Comparison of ENCODE assay signal across 15 cellular contexts in the genomic region with DNA sequence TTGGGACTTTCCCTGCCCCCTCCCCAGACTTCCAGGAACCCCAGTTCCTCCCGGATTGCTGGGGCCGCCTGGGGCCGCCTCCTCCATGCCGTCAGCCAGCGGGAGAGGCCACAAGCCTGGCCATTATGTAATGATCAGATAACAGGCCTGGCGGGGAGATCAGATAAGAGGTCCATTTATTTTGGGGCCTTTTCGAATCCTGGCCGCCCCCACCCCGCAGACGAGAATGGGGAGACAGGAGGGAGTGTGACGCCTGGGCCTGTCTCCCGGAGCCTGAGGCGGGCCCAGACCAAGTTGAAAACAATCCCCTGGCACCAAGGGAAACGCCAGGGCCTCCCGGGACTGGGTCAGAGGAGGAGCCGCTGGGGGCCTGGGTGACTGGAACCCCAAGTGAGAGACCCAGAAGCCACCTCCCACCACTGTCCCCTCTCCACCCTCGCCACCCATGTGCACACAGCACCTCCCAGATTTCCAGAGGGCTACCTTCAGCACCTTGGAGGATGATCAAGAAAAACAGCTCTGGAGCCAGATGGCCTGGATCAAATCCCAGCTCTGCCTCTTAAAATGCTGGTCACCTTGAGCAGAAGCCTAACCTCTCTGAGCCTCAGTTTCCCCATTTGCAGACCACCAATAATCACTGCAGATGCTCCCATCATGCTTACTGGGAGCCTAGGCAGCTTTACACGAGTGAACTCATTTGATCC. TPM values are rescaled to one million over a fixed set of nuclear protein-coding genes. Genes with fewer than 3 reads are reported as not detected.
DNase-seq lines count a peak whose midpoint lies in the region; ATAC-seq and TF ChIP-seq lines count a peak whose summit lies in the region.
"Had no signal": no experiment of that assay in that cellular context is flagged by ENCODE, and none has a peak within 500 bp of the region (broad histone marks: within the 10 kb centered on the region; RNA-seq: fewer than 3 reads in every experiment).

No MANE protein-coding gene starts in this region.

- TF ChIP-seq CTCF in HFFc6 (IDR thresholded peaks at IDR 0.05) (no peak), esophagus muscularis mucosa (IDR thresholded peaks at IDR 0.05) (no peak), lung (IDR thresholded peaks at IDR 0.05; ENCODE audit: control extremely low read depth, extremely low read depth) (no peak), spleen (IDR thresholded peaks at IDR 0.05 in 8 of 11, conservative IDR thresholded peaks at IDR 0.05 in 3 of 11) (peak in 1 of 11 experiments; percentile 7)

- intact Hi-C loops in esophagus muscularis mucosa (cut with DNase I) (no loop called here), spleen (cut with DNase I; ENCODE audit: low total_unique reads) (no loop called here)

- peak overlapping the region; percentile 54 to 75 (median 67) for H3K27ac ChIP-seq in esophagus muscularis mucosa (replicated peaks in 1 of 4)
- H3K27ac ChIP-seq in lung (ENCODE audit: low read depth in 1 of 2, low read length in 1 of 2): peak overlapping the region; percentile 76 to 85
- H3K27ac ChIP-seq in spleen: peak overlapping the region in 7 of 8 donors; percentile 46 to 91 (median 77)

- H3K4me1 ChIP-seq in esophagus muscularis mucosa (peaks cover 33 to 47% (median 38%) of the 10 kb centered on the region in 4 donors), lung (ENCODE audit: control insufficient read depth in 2 of 2, insufficient read depth in 2 of 2, low read length in 2 of 2) (peaks cover 0 to 15% of the 10 kb centered on the region in 2 donors), spleen (peaks cover 19 to 98% (median 69%) of the 10 kb centered on the region in 6 donors)
- H3K4me1 ChIP-seq: HAP-1 had no signal

- no peak for TF ChIP-seq EP300 in esophagus muscularis mucosa (IDR thresholded peaks at IDR 0.05)

- no peak overlapping the region for H3K4me3 Mint-ChIP-seq in HFFc6
- H3K4me3 Mint-ChIP-seq: activated CD8-positive, alpha-beta memory T cell treated with anti-CD3 and anti-CD28 coated beads, Interleukin-2, amount 10 ng/mL, durations not matched to agents 7 days and 5 days; activated naive CD8-positive, alpha-beta T cell; memory B cell had no signal

- peaks cover 41% of the 10 kb centered on the region for H3K36me3 Mint-ChIP-seq in HFFc6 (ENCODE audit: low read depth)

- H3K9me3 ChIP-seq in esophagus muscularis mucosa (peaks cover 0 to 8% (median 6%) of the 10 kb centered on the region in 4 donors), lung (ENCODE audit: control insufficient read depth in 2 of 2, insufficient read depth in 1 of 2, low read length in 1 of 2) (peaks cover 0 to 4% of the 10 kb centered on the region in 2 donors), spleen (peaks cover 0 to 24% (median 17%) of the 10 kb centered on the region in 8 donors)
- H3K9me3 ChIP-seq: HAP-1 had no signal

- ATAC-seq in lung (ENCODE audit: insufficient read depth, low FRiP score) (peak; percentile 38), HG03342 (IDR thresholded peaks at IDR 0.05; ENCODE audit: unreplicated experiment) (no peak)
- ATAC-seq: activated CD8-positive, alpha-beta memory T cell treated with anti-CD3 and anti-CD28 coated beads, Interleukin-2, amount 10 ng/mL, durations not matched to agents 7 days and 5 days had no signal

- H3K27me3 ChIP-seq in esophagus muscularis mucosa: no peaks in the 10 kb centered on the region
- H3K27me3 ChIP-seq in lung (ENCODE audit: control insufficient read depth, insufficient read depth): no peaks in the 10 kb centered on the region
- H3K27me3 ChIP-seq in spleen (replicated peaks in 1 of 7): no peaks in the 10 kb centered on the region

- H3K9me3 Mint-ChIP-seq in HFFc6: peaks cover 22% of the 10 kb centered on the region

- 59% methylated on average over 10 of the region's 18 CpGs for WGBS in esophagus muscularis mucosa
- 45 to 60% methylated on average over 18 of the region's 18 CpGs for WGBS in lung, 2 donors
- 36 to 78% (median 66%) methylated on average over 13 to 18 of the region's 18 CpGs for WGBS in spleen, 5 donors

- H3K27me3 Mint-ChIP-seq in HFFc6 (ENCODE audit: insufficient read depth): no peaks in the 10 kb centered on the region; the same call in 1 of the 2 replicates
- H3K27me3 Mint-ChIP-seq: activated CD8-positive, alpha-beta memory T cell treated with anti-CD3 and anti-CD28 coated beads, Interleukin-2, amount 10 ng/mL, durations not matched to agents 7 days and 5 days; activated naive CD8-positive, alpha-beta T cell; memory B cell had no signal

- DNase-seq in HFFc6 (no peak), esophagus muscularis mucosa (ENCODE audit: extremely low spot score) (no peak), lung (ENCODE audit: low spot score) (no peak), spleen (no peak), NK-92 (lab: John Stamatoyannopoulos, UW; ENCODE audit: unreplicated experiment) (no peak), DMS114 treated with DMSO at 0.1 percent for 48 hours (lab: John Stamatoyannopoulos, UW; ENCODE audit: unreplicated experiment) (no peak)
- no peak for DNase-seq in activated CD4-positive, alpha-beta T cell treated with anti-CD3 and anti-CD28 coated beads, Interleukin-2, amount 50 U/mL, for 4 hours
- DNase-seq: activated CD8-positive, alpha-beta memory T cell treated with anti-CD3 and anti-CD28 coated beads, Interleukin-2, amount 10 ng/mL, durations not matched to agents 7 days and 5 days; effector CD4-positive, alpha-beta T cell; NCI-H1092 treated with DMSO at 0.1 percent for 48 hours; NCI-H510A had no signal

- peak overlapping the region; percentile 45; the same call in 1 of the 2 replicates for H3K27ac Mint-ChIP-seq in HFFc6
- H3K27ac Mint-ChIP-seq: activated CD8-positive, alpha-beta memory T cell treated with anti-CD3 and anti-CD28 coated beads, Interleukin-2, amount 10 ng/mL, durations not matched to agents 7 days and 5 days; activated naive CD8-positive, alpha-beta T cell; memory B cell had no signal

- H3K4me1 Mint-ChIP-seq in HFFc6 (ENCODE audit: low read depth): peaks cover 36% of the 10 kb centered on the region
- H3K4me1 Mint-ChIP-seq: memory B cell had no signal

- peaks cover 0 to 60% (median 7%) of the 10 kb centered on the region in 4 donors for H3K36me3 ChIP-seq in esophagus muscularis mucosa
- peaks cover 0 to 16% of the 10 kb centered on the region in 2 donors for H3K36me3 ChIP-seq in lung (ENCODE audit: control insufficient read depth in 2 of 2, insufficient read depth in 2 of 2, low read length in 2 of 2)
- H3K36me3 ChIP-seq in spleen: peaks cover 0 to 53% (median 8%) of the 10 kb centered on the region in 6 donors
- H3K36me3 ChIP-seq: HAP-1 had no signal

- H3K4me3 ChIP-seq in esophagus muscularis mucosa (peak overlapping the region in 3 of 4 donors; percentile 1 to 27 (median 17)), lung (no peak overlapping the region), spleen (peak overlapping the region in 5 of 8 donors; percentile 4 to 43 (median 23))
- H3K4me3 ChIP-seq: HAP-1 had no signal

- TF ChIP-seq POLR2A in esophagus muscularis mucosa (IDR thresholded peaks at IDR 0.05; ENCODE audit: low read depth) (no peak), spleen (IDR thresholded peaks at IDR 0.05) (no peak)

RNA-seq across cellular contexts. Expression of gene ENG, which starts 7.9 kb away (rescaled TPM):
- 100 to 1,000 TPM; 205 to 249 (median 227) TPM for total RNA-seq in HFFc6 (2021; fragmentation: NEBNext Ultra II Directional; extraction: Animal tissue kit (Norgen Biotek cat#: 25700))
- total RNA-seq in esophagus muscularis mucosa (10 to 100 TPM; 36.5 to 91.2 (median 78.3) TPM), lung (100 to 1,000 TPM in 1 of 2 donors, 10 to 100 TPM in 1; 41.1 to 182 TPM), spleen (100 to 1,000 TPM; 150 to 334 (median 247) TPM)
- polyA plus RNA-seq in lung (100 to 1,000 TPM in 1 of 2 donors, 10 to 100 TPM in 1; 80.7 to 317 TPM), spleen (10 to 100 TPM; 29.2 to 63.1 (median 47.8) TPM)

RNA-seq across cellular contexts. Expression of gene AK1, which starts 30.9 kb away (rescaled TPM):
- 100 to 1,000 TPM; 109 to 130 (median 124) TPM for total RNA-seq in HFFc6 (2021; fragmentation: NEBNext Ultra II Directional; extraction: Animal tissue kit (Norgen Biotek cat#: 25700))
- total RNA-seq in esophagus muscularis mucosa (10 to 100 TPM; 37.4 to 75.0 (median 56.0) TPM), lung (100 to 1,000 TPM in 1 of 2 donors, 10 to 100 TPM in 1; 72.3 to 154 TPM), spleen (10 to 100 TPM; 41.3 to 89.7 (median 59.7) TPM)
- polyA plus RNA-seq in lung (100 to 1,000 TPM in 1 of 2 donors, 10 to 100 TPM in 1; 63.8 to 386 TPM), spleen (10 to 100 TPM; 47.0 to 97.9 (median 82.7) TPM)

RNA-seq across cellular contexts. Expression of gene FPGS, which starts 43.9 kb away (rescaled TPM):
- 10 to 100 TPM; 51.9 to 69.2 (median 62.7) TPM for total RNA-seq in HFFc6 (2021; fragmentation: NEBNext Ultra II Directional; extraction: Animal tissue kit (Norgen Biotek cat#: 25700))
- total RNA-seq in esophagus muscularis mucosa (10 to 100 TPM; 36.1 to 56.3 (median 50.1) TPM), lung (100 to 1,000 TPM in 1 of 2 donors, 10 to 100 TPM in 1; 42.5 to 115 TPM), spleen (10 to 100 TPM; 33.3 to 94.6 (median 72.3) TPM)
- polyA plus RNA-seq in lung (10 to 100 TPM; 89.6 to 97.6 TPM), spleen (10 to 100 TPM; 39.5 to 73.7 (median 60.5) TPM)

RNA-seq across cellular contexts. Expression of gene ST6GALNAC6, which starts 52.8 kb away (rescaled TPM):
- 10 to 100 TPM; 29.3 to 40.6 (median 34.2) TPM for total RNA-seq in HFFc6 (2021; fragmentation: NEBNext Ultra II Directional; extraction: Animal tissue kit (Norgen Biotek cat#: 25700))
- 100 to 1,000 TPM in 3 of 4 donors, 10 to 100 TPM in 1; 95.9 to 169 (median 125) TPM for total RNA-seq in esophagus muscularis mucosa
- 10 to 100 TPM; 28.3 to 51.9 TPM for total RNA-seq in lung
- 10 to 100 TPM; 45.3 to 59.8 TPM for polyA plus RNA-seq in lung
- total RNA-seq in spleen: 100 to 1,000 TPM in 1 of 7 donors, 10 to 100 TPM in 6; 62.5 to 118 (median 75.9) TPM
- polyA plus RNA-seq in spleen: 10 to 100 TPM; 29.0 to 68.0 (median 31.7) TPM
